Comparison of ENCODE assay signal across 12 cellular contexts in genomic region chr12:56143225-56143624, GRCh38. TPM values are rescaled to one million over a fixed set of nuclear protein-coding genes. Genes with fewer than 3 reads are reported as not detected.
DNase-seq lines count a peak whose midpoint lies in the region; ATAC-seq and TF ChIP-seq lines count a peak whose summit lies in the region.
"Had no signal": no experiment of that assay in that cellular context is flagged by ENCODE, and none has a peak within 500 bp of the region (broad histone marks: within the 10 kb centered on the region; RNA-seq: fewer than 3 reads in every experiment).

No MANE protein-coding gene starts in this region.

- dilution Hi-C loops in IMR-90 (cut with HindIII; ENCODE audit: low sequenced_read_pairs, unreplicated experiment), result no loop called here

- no peak for TF ChIP-seq POLR2A in IMR-90 (IDR thresholded peaks at IDR 0.05; ENCODE audit: low read depth, low read length)

- peaks cover 0 to 2% (median 0%) of the 10 kb centered on the region in 7 donors for H3K9me3 Mint-ChIP-seq in CD14-positive monocyte
- no peaks in the 10 kb centered on the region for H3K9me3 Mint-ChIP-seq in effector memory CD8-positive, alpha-beta T cell

- no peak overlapping the region for H3K9ac ChIP-seq in IMR-90 (ENCODE audit: low read depth, low read length)

- H3K4me2 ChIP-seq in IMR-90 (ENCODE audit: low read depth, low read length), result no peak overlapping the region

- H3K9me1 ChIP-seq in IMR-90 (ENCODE audit: insufficient read depth, low read length), result peaks cover 12% of the 10 kb centered on the region

- peaks cover 59 to 67% of the 10 kb centered on the region in 2 donors for H3K36me3 Mint-ChIP-seq in CD14-positive monocyte
- H3K36me3 Mint-ChIP-seq in effector memory CD8-positive, alpha-beta T cell (ENCODE audit: insufficient read depth), result peaks cover 69% of the 10 kb centered on the region

- no peak for TF ChIP-seq RAD21 in IMR-90 (IDR thresholded peaks at IDR 0.05; ENCODE audit: low read length)

- H3K27ac ChIP-seq in IMR-90 (ENCODE audit: insufficient read depth, low read length) (no peak overlapping the region), psoas muscle (peak overlapping the region; percentile 43), WERI-Rb-1 (no peak overlapping the region)

- no peak overlapping the region for H3K14ac ChIP-seq in IMR-90 (replicated peaks; ENCODE audit: low read depth, low read length)

- POLR2A ChIA-PET in IMR-90 (lab: Charles Lee; ENCODE audit: unreplicated experiment), result no interaction called here

- H4K5ac ChIP-seq in IMR-90 (ENCODE audit: low read depth, low read length), result no peak overlapping the region

- H4K91ac ChIP-seq in IMR-90 (ENCODE audit: insufficient read depth, low read depth, low read length), result no peak overlapping the region

- H3K4ac ChIP-seq in IMR-90 (ENCODE audit: low read depth, low read length), result no peak overlapping the region

- H3K4me3 ChIP-seq in IMR-90 (ENCODE audit: insufficient read depth, low read depth, low read length), result no peak overlapping the region
- no peak overlapping the region for H3K4me3 ChIP-seq in psoas muscle
- H3K4me3 ChIP-seq in WERI-Rb-1 (ENCODE audit: low read depth, low read length), result no peak overlapping the region
- H3K4me3 ChIP-seq: adrenal gland had no signal

- no peak overlapping the region for H2BK15ac ChIP-seq in IMR-90 (ENCODE audit: low read depth, low read length)

- H4K20me1 ChIP-seq in IMR-90 (ENCODE audit: insufficient read depth, low read length), result no peaks in the 10 kb centered on the region; the same call in 1 of the 2 replicates

- no CpG with 5 or more reads among the region's 4 CpGs for WGBS in IMR-90 (ENCODE audit: extremely low coverage in 2 of 2, insufficient read length in 1 of 2), 2 experiments
- 66 to 78% (median 78%) methylated on average over 4 of the region's 4 CpGs for WGBS in psoas muscle, 3 donors

- no peak for ATAC-seq in IMR-90 (ENCODE audit: low read depth)
- ATAC-seq in effector memory CD8-positive, alpha-beta T cell (replicated peaks), result peak; percentile 58
- no peak for ATAC-seq in psoas muscle

- intact Hi-C loops in CD14-positive monocyte (cut with micrococcal nuclease) (no loop called here), IMR-90 (cut with micrococcal nuclease) (no loop called here), psoas muscle (cut with DNase I) (no loop called here)

- CTCF ChIA-PET in IMR-90 (lab: Yijun Ruan, JAX), result no interaction called here

- TF ChIP-seq CTCF in CD14-positive monocyte (IDR thresholded peaks at IDR 0.05) (no peak), IMR-90 (conservative IDR thresholded peaks at IDR 0.05; ENCODE audit: low read depth, low read length) (no peak), psoas muscle (IDR thresholded peaks at IDR 0.05) (no peak), WERI-Rb-1 (IDR thresholded peaks at IDR 0.05; ENCODE audit: low read depth, low read length) (no peak), GM13977 (IDR thresholded peaks at IDR 0.05; ENCODE audit: extremely low read depth, insufficient read depth, missing control alignments) (no peak)

- H2AK9ac ChIP-seq in IMR-90 (replicated peaks; ENCODE audit: low read depth, low read length, poor library complexity), result peak overlapping the region; percentile 26

- H3K56ac ChIP-seq in IMR-90 (ENCODE audit: extremely low read depth, insufficient read depth, low read length), result no peak overlapping the region

- H3K36me3 ChIP-seq in IMR-90 (ENCODE audit: control insufficient read depth, insufficient read depth, low read length) (peaks cover 55% of the 10 kb centered on the region), psoas muscle (ENCODE audit: insufficient read depth in 1 of 2, low read depth in 1 of 2) (peaks cover 5 to 73% of the 10 kb centered on the region in 2 donors), WERI-Rb-1 (peaks cover 49% of the 10 kb centered on the region)

- H3K4me3 Mint-ChIP-seq in CD14-positive monocyte, result peak overlapping the region in 1 of 2 donors; percentile 44
- no peak overlapping the region for H3K4me3 Mint-ChIP-seq in effector memory CD8-positive, alpha-beta T cell

- no peak overlapping the region for H4K8ac ChIP-seq in IMR-90 (ENCODE audit: low read depth in 2 of 2, low read length in 2 of 2)

- H3K9me3 ChIP-seq in IMR-90 (ENCODE audit: control insufficient read depth, insufficient read depth, low read length), result no peaks in the 10 kb centered on the region
- no peaks in the 10 kb centered on the region for H3K9me3 ChIP-seq in psoas muscle
- H3K9me3 ChIP-seq in WERI-Rb-1 (ENCODE audit: severe bottlenecking), result no peaks in the 10 kb centered on the region
- H3K9me3 ChIP-seq: adrenal gland had no signal

- in situ Hi-C loops in IMR-90 (cut with MboI; ENCODE audit: low sequenced_read_pairs), result no loop called here
- in situ Hi-C loops in GM13977 (cut with MboI; ENCODE audit: low pct_unique_long_range_greater_than_20kb, low sequenced_read_pairs, unreplicated experiment), result no loop called here

- H3K4me1 ChIP-seq in IMR-90 (ENCODE audit: control insufficient read depth, insufficient read depth, low read length), result no peaks in the 10 kb centered on the region; the same call in 1 of the 2 replicates
- H3K4me1 ChIP-seq in psoas muscle, result peaks cover 3% of the 10 kb centered on the region

- peaks cover 29% of the 10 kb centered on the region for H3K4me1 Mint-ChIP-seq in CD14-positive monocyte
- peaks cover 19 to 23% of the 10 kb centered on the region in 2 donors for H3K4me1 Mint-ChIP-seq in effector memory CD8-positive, alpha-beta T cell (ENCODE audit: low read depth in 2 of 2)

- no peak overlapping the region for H2AFZ ChIP-seq in IMR-90 (replicated peaks; ENCODE audit: low read length, poor library complexity)

- H3K18ac ChIP-seq in IMR-90 (ENCODE audit: low read depth, low read length), result no peak overlapping the region

- H3K79me1 ChIP-seq in IMR-90 (ENCODE audit: low read depth in 1 of 2, low read length in 2 of 2), result peaks cover 3 to 5% of the 10 kb centered on the region in 2 experiments; a peak in 2 of 4 replicates

- no peaks in the 10 kb centered on the region for H3K27me3 ChIP-seq in IMR-90 (ENCODE audit: control insufficient read depth, insufficient read depth, low read length)
- no peaks in the 10 kb centered on the region for H3K27me3 ChIP-seq in psoas muscle (ENCODE audit: insufficient read depth in 3 of 3, low read length in 2 of 3)
- H3K27me3 ChIP-seq in WERI-Rb-1 (ENCODE audit: insufficient read depth, low read depth, severe bottlenecking), result no peaks in the 10 kb centered on the region
- H3K27me3 ChIP-seq: adrenal gland had no signal

- H3K27ac Mint-ChIP-seq in CD14-positive monocyte, result peak overlapping the region; percentile 15 to 87 (median 65)
- H3K27ac Mint-ChIP-seq in effector memory CD8-positive, alpha-beta T cell, result peak overlapping the region; percentile 67 to 84

- BruUV-seq in IMR-90 (replicated peaks; lab: Mats Ljungman, UMichigan), result no TSS peak

- DNase-seq in CD14-positive monocyte (ENCODE audit: low spot score) (no peak), IMR-90 (no peak), psoas muscle (no peak), NCI-H1694 (lab: John Stamatoyannopoulos, UW) (no peak), WERI-Rb-1 (no peak), GM13977 (ENCODE audit: low spot score) (no peak), AG08396 (ENCODE audit: low spot score) (no peak)
- DNase-seq in effector memory CD8-positive, alpha-beta T cell, result no peak
- DNase-seq: activated CD4-positive, CD25-positive, alpha-beta regulatory T cell; adrenal gland; KG1; NCI-H69 had no signal

- H2BK120ac ChIP-seq in IMR-90 (ENCODE audit: low read depth, low read length), result no peak overlapping the region

- no peak overlapping the region for H2AK5ac ChIP-seq in IMR-90 (ENCODE audit: low read depth, low read length)

- H3K23ac ChIP-seq in IMR-90 (ENCODE audit: low read depth, low read length), result no peak overlapping the region

- peaks cover 0 to 2% (median 0%) of the 10 kb centered on the region in 3 donors for H3K27me3 Mint-ChIP-seq in CD14-positive monocyte (ENCODE audit: low read depth in 3 of 3)
- no peaks in the 10 kb centered on the region for H3K27me3 Mint-ChIP-seq in effector memory CD8-positive, alpha-beta T cell

- no peak overlapping the region for H2BK5ac ChIP-seq in IMR-90 (ENCODE audit: low read depth, low read length, poor library complexity, severe bottlenecking)

- H2BK20ac ChIP-seq in IMR-90 (ENCODE audit: low read depth, low read length), result no peak overlapping the region

RNA-seq across cellular contexts. Expression of gene MYL6B, which starts 9.2 kb away (rescaled TPM):
- polyA plus RNA-seq in CD14-positive monocyte, result 1 to 10 TPM; 4.1 to 4.3 TPM
- total RNA-seq in IMR-90 (2012; rRNA removed), result 78.3 and 90.0 TPM in 2 replicates
- polyA plus RNA-seq in IMR-90 (2012; rRNA removed), result 112 and 117 TPM in 2 replicates
- polyA plus RNA-seq in IMR-90 (2012; cell fraction: cytosol; rRNA removed), result 121 and 135 TPM in 2 replicates
- polyA plus RNA-seq in IMR-90 (2012; cell fraction: nucleus; rRNA removed; ENCODE audit: low replicate concordance), result 47.4 and 68.8 TPM in 2 replicates
- total RNA-seq in psoas muscle, result 1,000 to 10,000 TPM in 1 of 4 donors, 100 to 1,000 TPM in 3; 113 to 2,222 (median 606) TPM
- polyA plus RNA-seq in psoas muscle, result 100 to 1,000 TPM; 151 to 786 (median 413) TPM

RNA-seq across cellular contexts. Expression of gene MYL6, which starts 14.9 kb away (rescaled TPM):
- 1,000 to 10,000 TPM; 3,189 to 3,939 TPM for polyA plus RNA-seq in CD14-positive monocyte
- 4,816 and 6,155 TPM in 2 replicates for total RNA-seq in IMR-90 (2012; rRNA removed)
- polyA plus RNA-seq in IMR-90 (2012; rRNA removed), result 6,979 and 8,569 TPM in 2 replicates
- 4,737 and 9,751 TPM in 2 replicates for polyA plus RNA-seq in IMR-90 (2012; cell fraction: cytosol; rRNA removed)
- 1,664 and 4,642 TPM in 2 replicates for polyA plus RNA-seq in IMR-90 (2012; cell fraction: nucleus; rRNA removed; ENCODE audit: low replicate concordance)
- 100 to 1,000 TPM; 216 to 395 (median 291) TPM for total RNA-seq in psoas muscle
- polyA plus RNA-seq in psoas muscle, result 100 to 1,000 TPM; 384 to 711 (median 489) TPM

RNA-seq across cellular contexts. Expression of gene ESYT1, which starts 15.2 kb away (rescaled TPM):
- polyA plus RNA-seq in CD14-positive monocyte (10 to 100 TPM; 74.2 to 81.1 TPM), IMR-90 (2012; rRNA removed) (153 and 157 TPM in 2 replicates), psoas muscle (10 to 100 TPM; 20.2 to 40.6 (median 21.0) TPM)
- total RNA-seq in IMR-90 (2012; rRNA removed) (137 and 150 TPM in 2 replicates), psoas muscle (10 to 100 TPM; 36.7 to 57.4 (median 44.4) TPM)
- polyA plus RNA-seq in IMR-90 (2012; cell fraction: cytosol; rRNA removed), result 133 and 158 TPM in 2 replicates
- polyA plus RNA-seq in IMR-90 (2012; cell fraction: nucleus; rRNA removed; ENCODE audit: low replicate concordance), result 156 and 212 TPM in 2 replicates

RNA-seq across cellular contexts. Expression of gene ZC3H10, which starts 25.2 kb away (rescaled TPM):
- polyA plus RNA-seq in CD14-positive monocyte (1 to 10 TPM; 1.7 to 1.8 TPM), IMR-90 (2012; rRNA removed) (1.1 and 1.5 TPM in 2 replicates), psoas muscle (1 to 10 TPM; 3.5 to 7.8 (median 4.5) TPM)
- total RNA-seq in IMR-90 (2012; rRNA removed) (3.3 and 3.6 TPM in 2 replicates), psoas muscle (10 to 100 TPM in 1 of 4 donors, 1 to 10 TPM in 3; 5.0 to 10.3 (median 6.6) TPM)
- 0.48 and 1.1 TPM in 2 replicates for polyA plus RNA-seq in IMR-90 (2012; cell fraction: cytosol; rRNA removed)
- 1.7 and 2.8 TPM in 2 replicates for polyA plus RNA-seq in IMR-90 (2012; cell fraction: nucleus; rRNA removed; ENCODE audit: low replicate concordance)

RNA-seq across cellular contexts. Expression of gene RPL41, which starts 26.8 kb away (rescaled TPM):
- 1,000 to 10,000 TPM; 2,986 to 3,308 TPM for polyA plus RNA-seq in CD14-positive monocyte
- 1,119 and 1,341 TPM in 2 replicates for total RNA-seq in IMR-90 (2012; rRNA removed)
- polyA plus RNA-seq in IMR-90 (2012; rRNA removed), result 8,623 and 9,394 TPM in 2 replicates
- polyA plus RNA-seq in IMR-90 (2012; cell fraction: cytosol; rRNA removed), result 2,295 and 6,760 TPM in 2 replicates
- 409 and 2,237 TPM in 2 replicates for polyA plus RNA-seq in IMR-90 (2012; cell fraction: nucleus; rRNA removed; ENCODE audit: low replicate concordance)
- total RNA-seq in psoas muscle, result 1,000 to 10,000 TPM; 2,052 to 2,475 (median 2,223) TPM
- 1,000 to 10,000 TPM; 3,632 to 4,096 (median 3,726) TPM for polyA plus RNA-seq in psoas muscle

Comparison
In these comparisons a context has a peak if more than half of its experiments do, and no peak if none do; other contexts are left out.
1. RNA of gene MYL6B, which starts 9.2 kb away (polyA plus RNA-seq): 151 to 786 TPM in psoas muscle and 47.4 to 135 TPM in IMR-90; 4.1 to 4.3 TPM in CD14-positive monocyte; every median in the first group is over 4 times any median in the second.